9 cellular contexts compared by ENCODE assay signal in the genomic region with DNA sequence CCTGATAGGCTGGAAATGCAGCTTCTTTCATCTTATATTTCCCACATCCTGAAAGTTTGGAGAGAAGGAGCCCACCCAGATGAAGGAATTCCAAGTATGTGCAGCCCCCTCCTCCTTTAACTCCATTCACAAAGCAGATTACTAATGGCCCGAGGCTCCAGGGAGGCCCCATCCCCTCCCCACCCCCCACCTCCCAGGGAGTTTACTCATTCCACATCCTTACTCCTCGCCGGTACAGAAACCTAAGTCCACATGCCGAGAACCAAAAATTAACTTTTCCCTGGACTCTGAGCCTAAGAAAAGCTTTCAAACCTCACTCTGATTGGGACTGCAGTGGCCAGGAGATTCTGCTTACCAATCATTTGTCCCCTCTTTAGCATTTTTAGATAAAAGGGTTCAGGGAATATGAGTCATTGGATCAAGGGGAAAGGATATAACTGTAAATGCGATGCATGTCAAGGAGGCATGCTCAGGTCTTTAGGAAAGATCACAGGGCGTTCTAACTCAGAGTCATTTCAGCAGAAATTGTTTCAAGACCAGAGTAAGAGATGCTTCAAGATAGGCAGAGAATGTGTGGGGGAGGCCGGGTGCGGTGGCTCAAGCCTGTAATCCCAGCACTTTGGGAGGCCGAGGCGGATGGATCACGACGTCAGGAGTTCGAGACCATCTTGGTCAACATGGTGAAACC. TPM values are rescaled to one million over a fixed set of nuclear protein-coding genes. Genes with fewer than 3 reads are reported as not detected.
A peak's percentile ranks its signal among the peaks of the same experiment; 100 is the strongest.
DNase-seq lines count a peak whose midpoint lies in the region; ATAC-seq, FAIRE-seq and TF ChIP-seq lines count a peak whose summit lies in the region.
"Had no signal": no experiment of that assay in that cellular context is flagged by ENCODE, and none has a peak within 500 bp of the region (broad histone marks: within the 10 kb centered on the region; RNA-seq: fewer than 3 reads in every experiment).

No MANE protein-coding gene starts in this region.

- POLR2A ChIA-PET in K562 (lab: Yijun Ruan, JAX) = interaction anchor here (1.2 kb wide), 1 partner anchor 10 kb away, joined by 7 read pairs; no protein-coding TSS in a partner anchor

- H3K4me2 ChIP-seq in K562 (ENCODE audit: insufficient read depth, low read length) = peak overlapping the region; percentile 14; the same call in 1 of the 2 replicates

- TF ChIP-seq RAD21 in K562 (CRISPR knock-in tag; conservative IDR thresholded peaks at IDR 0.05 in 1 of 2, IDR thresholded peaks at IDR 0.05 in 1 of 2) = no peak

- no peaks in the 10 kb centered on the region for H3K36me3 ChIP-seq in K562 (ENCODE audit: control insufficient read depth, insufficient read depth, low read length)
- H3K36me3 ChIP-seq: lower lobe of right lung had no signal

- H3K27me3 Mint-ChIP-seq in natural killer cell treated with Interleukin-12 subunit alpha and Interleukin-12 subunit beta and Interleukin-15 and Interleukin-18, amount 100 ng/mL, for 72 hours = peaks cover 4 to 13% of the 10 kb centered on the region in 2 donors
- peaks cover 3 to 8% of the 10 kb centered on the region in 2 donors for H3K27me3 Mint-ChIP-seq in natural killer cell (ENCODE audit: low read depth in 2 of 2)
- peaks cover 0 to 6% (median 2%) of the 10 kb centered on the region in 3 donors for H3K27me3 Mint-ChIP-seq in CD14-positive monocyte (ENCODE audit: low read depth in 3 of 3)

- DNase-seq in natural killer cell treated with Interleukin-12 subunit alpha and Interleukin-12 subunit beta and Interleukin-15 and Interleukin-18, amount 100 ng/mL, for 72 hours (ENCODE audit: low spot score) = no peak
- no peak for DNase-seq in natural killer cell
- peak in 1 of 4 experiments; percentile 41 for DNase-seq in K562 (ENCODE audit: extremely low read depth in 1 of 4, low spot score in 3 of 4)
- DNase-seq in kidney tubule cell (ENCODE audit: low spot score) = peak; percentile 93
- DNase-seq in urothelium cell line (ENCODE audit: low spot score) = peak; percentile 70
- no peak for DNase-seq in foreskin melanocyte
- DNase-seq in CD14-positive monocyte (ENCODE audit: low spot score) = no peak
- DNase-seq in MV-4-11 (lab: John Stamatoyannopoulos, UW) = no peak
- DNase-seq: lower lobe of right lung had no signal

- no peaks in the 10 kb centered on the region for H4K20me1 ChIP-seq in K562 (replicated peaks; ENCODE audit: control insufficient read depth, insufficient read depth, low read length)

- no TSS peak for BruUV-seq in K562 (replicated peaks; lab: Mats Ljungman, UMichigan)

- no peak overlapping the region for H3K27ac ChIP-seq in K562 (ENCODE audit: extremely low read depth, low read depth, low read length)
- H3K27ac ChIP-seq: lower lobe of right lung had no signal

- TF ChIP-seq CTCF in natural killer cell (IDR thresholded peaks at IDR 0.05) (no peak), K562 (IDR thresholded peaks at IDR 0.05 in 2 of 3, conservative IDR thresholded peaks at IDR 0.05 in 1 of 3; ENCODE audit: insufficient read depth in 2 of 3, low read depth in 1 of 3, low read length in 3 of 3) (no peak), CD14-positive monocyte (IDR thresholded peaks at IDR 0.05) (no peak)

- no peaks in the 10 kb centered on the region for H3K9me3 Mint-ChIP-seq in natural killer cell treated with Interleukin-12 subunit alpha and Interleukin-12 subunit beta and Interleukin-15 and Interleukin-18, amount 100 ng/mL, for 72 hours
- H3K9me3 Mint-ChIP-seq in natural killer cell (no peaks in the 10 kb centered on the region), CD14-positive monocyte (peaks cover 0 to 1% (median 0%) of the 10 kb centered on the region in 7 donors)

- no peaks in the 10 kb centered on the region for H3K27me3 ChIP-seq in K562 (ENCODE audit: control insufficient read depth in 2 of 2, insufficient read depth in 2 of 2, low read length in 2 of 2)

- no peaks in the 10 kb centered on the region for H3K9me1 ChIP-seq in K562 (ENCODE audit: control insufficient read depth, insufficient read depth, low read length)

- H3K4me3 Mint-ChIP-seq in natural killer cell treated with Interleukin-12 subunit alpha and Interleukin-12 subunit beta and Interleukin-15 and Interleukin-18, amount 100 ng/mL, for 72 hours = peak overlapping the region; percentile 83
- H3K4me3 Mint-ChIP-seq in natural killer cell (no peak overlapping the region), CD14-positive monocyte (no peak overlapping the region)

- no peaks in the 10 kb centered on the region for H3K9me3 ChIP-seq in K562 (replicated peaks; ENCODE audit: control insufficient read depth, insufficient read depth, low read depth, low read length)
- H3K9me3 ChIP-seq: lower lobe of right lung had no signal

- FAIRE-seq in K562 (lab: Jason Lieb, UNC) = peak; percentile 44
- FAIRE-seq in urothelium cell line (lab: Jason Lieb, UNC) = no peak

- in situ Hi-C loops in K562 (cut with MboI) = no loop called here

- intact Hi-C loops in natural killer cell (cut with micrococcal nuclease) (no loop called here), K562 (cut with micrococcal nuclease) (no loop called here), CD14-positive monocyte (cut with micrococcal nuclease) (no loop called here)

- TF ChIP-seq EP300 in K562 (IDR thresholded peaks at IDR 0.05; ENCODE audit: low read length) = no peak

- CTCF ChIA-PET in K562 (lab: Yijun Ruan, JAX; ENCODE audit: low intra/inter-chr PET ratio) = no interaction called here

- H3K79me2 ChIP-seq in K562 (ENCODE audit: control insufficient read depth, insufficient read depth, low read length) = no peaks in the 10 kb centered on the region

- no peak for ATAC-seq in natural killer cell treated with Interleukin-12 subunit alpha and Interleukin-12 subunit beta and Interleukin-15 and Interleukin-18, amount 100 ng/mL, for 72 hours
- no peak for ATAC-seq in natural killer cell
- ATAC-seq in K562 = no peak

- no peak for TF ChIP-seq POLR2A in K562 (conservative IDR thresholded peaks at IDR 0.05)

- H2AFZ ChIP-seq in K562 (ENCODE audit: low read depth, low read length) = peak overlapping the region; percentile 68

- H3K36me3 Mint-ChIP-seq in natural killer cell treated with Interleukin-12 subunit alpha and Interleukin-12 subunit beta and Interleukin-15 and Interleukin-18, amount 100 ng/mL, for 72 hours = no peaks in the 10 kb centered on the region
- no peaks in the 10 kb centered on the region for H3K36me3 Mint-ChIP-seq in natural killer cell
- no peaks in the 10 kb centered on the region for H3K36me3 Mint-ChIP-seq in CD14-positive monocyte

- peaks cover 34 to 48% of the 10 kb centered on the region in 2 donors for H3K4me1 Mint-ChIP-seq in natural killer cell treated with Interleukin-12 subunit alpha and Interleukin-12 subunit beta and Interleukin-15 and Interleukin-18, amount 100 ng/mL, for 72 hours (ENCODE audit: low read depth in 2 of 2)
- H3K4me1 Mint-ChIP-seq in natural killer cell (peaks cover 10 to 17% of the 10 kb centered on the region in 2 donors), CD14-positive monocyte (peaks cover 11% of the 10 kb centered on the region)

- no peak overlapping the region for H3K4me3 ChIP-seq in K562
- H3K4me3 ChIP-seq: lower lobe of right lung had no signal

- WGBS in K562 (ENCODE audit: insufficient coverage, low coverage, missing lambda C conversion rate) = 51% methylated on average over 12 of the region's 13 CpGs

- H3K27ac Mint-ChIP-seq in natural killer cell treated with Interleukin-12 subunit alpha and Interleukin-12 subunit beta and Interleukin-15 and Interleukin-18, amount 100 ng/mL, for 72 hours = peak overlapping the region; percentile 82 to 83
- H3K27ac Mint-ChIP-seq in natural killer cell (peak overlapping the region in 1 of 2 donors; percentile 59), CD14-positive monocyte (no peak overlapping the region)

- H3K9ac ChIP-seq in K562 (ENCODE audit: insufficient read depth in 1 of 2, low read depth in 2 of 2, low read length in 2 of 2) = no peak overlapping the region

- peaks cover 12 to 22% of the 10 kb centered on the region in 2 experiments for H3K4me1 ChIP-seq in K562 (replicated peaks in 1 of 2; ENCODE audit: control insufficient read depth in 2 of 2, insufficient read depth in 2 of 2, low read length in 2 of 2)

TF ChIP-seq in K562, 482 proteins besides CTCF, POLR2A, EP300 and RAD21 (continues in another document):
- TF ChIP-seq TEAD1 (CRISPR knock-in tag; IDR thresholded peaks at IDR 0.05) (no peak), ATF1 (CRISPR knock-in tag; IDR thresholded peaks at IDR 0.05) (no peak), ATF1 (tag; IDR thresholded peaks at IDR 0.05) (0 out of 2 replicates have a peak, but pooled peaks have one; percentile 20), ARID1B (IDR thresholded peaks at IDR 0.05) (peak; percentile 16; the same call in 1 of the 2 replicates), BCOR (IDR thresholded peaks at IDR 0.05) (0 out of 2 replicates have a peak, but pooled peaks have one; percentile 27)

RNA-seq across cellular contexts. Expression of a gene that starts 31.9 kb away (rescaled TPM):
- total RNA-seq in natural killer cell treated with Interleukin-12 subunit alpha and Interleukin-12 subunit beta and Interleukin-15 and Interleukin-18, amount 100 ng/mL, for 72 hours = 100 to 1,000 TPM; 511 to 723 TPM
- total RNA-seq in natural killer cell = 100 to 1,000 TPM; 188 to 242 (median 215) TPM
- 217 and 312 TPM in 2 replicates for total RNA-seq in K562 (2011; cell fraction: chromatin; rRNA removed; ENCODE audit: low replicate concordance)
- 221 and 239 TPM in 2 replicates for total RNA-seq in K562 (2011; cell fraction: nucleolus; rRNA removed)
- 299 and 384 TPM in 2 replicates for total RNA-seq in K562 (2011; cell fraction: nucleoplasm; rRNA removed)
- total RNA-seq in K562 (2014; rRNA removed) = 169 and 190 TPM in 2 replicates
- 175 and 193 TPM in 2 replicates for total RNA-seq in K562 (2014; rRNA removed; fragmentation: Illumina TruSeq; extraction: Trizol)
- total RNA-seq in K562 (2015; rRNA removed; fragmentation: Illumina TruSeq; extraction: Trizol) = 211 and 212 TPM in 2 replicates
- total RNA-seq in K562 (2021) = 358 and 364 TPM in 2 replicates
- polyA plus RNA-seq in K562 (2011; rRNA removed) = 296 and 429 TPM in 2 replicates
- 314 and 336 TPM in 2 replicates for polyA plus RNA-seq in K562 (2011; cell fraction: cytosol; rRNA removed)
- 653 and 742 TPM in 2 replicates for polyA plus RNA-seq in K562 (2011; cell fraction: nucleus; rRNA removed)
- 412 and 745 TPM in 2 replicates for polyA plus RNA-seq in K562 (2012)
- polyA plus RNA-seq in K562 (2014; fragmentation: Illumina TruSeq; extraction: Trizol) = 574 and 789 TPM in 2 replicates
- polyA plus RNA-seq in K562 (2014; fragmentation: Nextera tagmentation; extraction: Ambion mirVana) = 10 to 100 TPM; 19.0 to 62.4 TPM
- 235 and 249 TPM in 2 replicates for polyA plus RNA-seq in K562 (2014; rRNA removed)
- 158 and 187 TPM in 2 replicates for polyA minus RNA-seq in K562 (2011; rRNA and poly(A)+ RNA removed)
- 162 and 207 TPM in 2 replicates for polyA minus RNA-seq in K562 (2011; cell fraction: cytosol; rRNA and poly(A)+ RNA removed)
- polyA minus RNA-seq in K562 (2011; cell fraction: nucleus; rRNA and poly(A)+ RNA removed) = 177 and 202 TPM in 2 replicates
- 10 to 100 TPM; 20.5 to 24.4 TPM for polyA plus RNA-seq in CD14-positive monocyte

Comparison
In these comparisons a context has a peak if more than half of its experiments do, and no peak if none do; other contexts are left out.
1. DNase-seq: peak in kidney tubule cell (single experiment) and urothelium cell line (single experiment); none in natural killer cell treated with Interleukin-12 subunit alpha and Interleukin-12 subunit beta and Interleukin-15 and Interleukin-18, amount 100 ng/mL, for 72 hours (single experiment), natural killer cell (single experiment), foreskin melanocyte (single experiment), CD14-positive monocyte (single experiment) and MV-4-11 (single experiment).
2. H3K27ac Mint-ChIP-seq: peak in natural killer cell treated with Interleukin-12 subunit alpha and Interleukin-12 subunit beta and Interleukin-15 and Interleukin-18, amount 100 ng/mL, for 72 hours (2 of 2); none in CD14-positive monocyte (0 of 7).